1 cellular context compared by ENCODE assay signal in the genomic region with DNA sequence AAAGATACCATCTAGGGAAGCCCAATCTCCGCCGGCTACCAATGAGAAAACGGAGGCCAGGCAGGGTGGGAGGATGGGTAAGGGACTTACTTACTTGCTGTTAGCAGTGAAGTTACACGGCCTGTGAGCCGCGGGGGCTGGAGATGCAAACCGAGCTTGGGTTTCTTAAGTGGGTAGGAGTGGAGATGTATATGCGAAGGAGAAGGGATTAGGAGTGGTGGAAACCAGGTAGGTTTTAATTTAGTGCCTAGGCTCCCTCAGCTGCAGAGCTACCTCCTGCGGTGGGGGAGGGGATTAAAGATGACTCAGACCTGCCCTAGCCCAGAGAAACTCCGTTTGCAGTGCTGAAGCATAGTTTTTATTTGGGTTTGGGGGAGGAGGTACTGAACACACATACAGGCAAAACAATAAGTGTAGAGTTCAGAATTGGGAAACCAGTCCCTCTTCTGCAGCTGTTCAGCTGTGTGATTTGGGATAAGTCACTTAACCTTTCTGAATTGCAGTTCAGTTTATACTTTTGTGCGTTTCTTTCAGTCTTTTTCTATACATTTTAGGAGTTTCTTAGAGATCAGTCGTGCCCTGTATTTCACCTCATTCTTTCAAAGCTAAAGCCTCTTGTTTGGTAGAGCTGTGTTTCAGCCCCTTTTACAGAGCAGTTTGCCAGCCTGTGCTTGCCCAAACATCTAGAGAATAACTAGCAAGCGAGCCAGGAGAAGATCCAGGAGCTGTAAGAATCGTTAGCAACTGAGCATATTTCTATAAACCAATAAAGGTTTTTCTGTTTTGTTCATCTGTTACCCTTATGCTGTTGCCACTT.
TF ChIP-seq lines count a peak whose summit lies in the region.

No MANE protein-coding gene starts in this region.

TF ChIP-seq in K562, 482 proteins besides CTCF, POLR2A, EP300 and RAD21 (continued from another document and continues in another):
- TF ChIP-seq, protein P1, sequence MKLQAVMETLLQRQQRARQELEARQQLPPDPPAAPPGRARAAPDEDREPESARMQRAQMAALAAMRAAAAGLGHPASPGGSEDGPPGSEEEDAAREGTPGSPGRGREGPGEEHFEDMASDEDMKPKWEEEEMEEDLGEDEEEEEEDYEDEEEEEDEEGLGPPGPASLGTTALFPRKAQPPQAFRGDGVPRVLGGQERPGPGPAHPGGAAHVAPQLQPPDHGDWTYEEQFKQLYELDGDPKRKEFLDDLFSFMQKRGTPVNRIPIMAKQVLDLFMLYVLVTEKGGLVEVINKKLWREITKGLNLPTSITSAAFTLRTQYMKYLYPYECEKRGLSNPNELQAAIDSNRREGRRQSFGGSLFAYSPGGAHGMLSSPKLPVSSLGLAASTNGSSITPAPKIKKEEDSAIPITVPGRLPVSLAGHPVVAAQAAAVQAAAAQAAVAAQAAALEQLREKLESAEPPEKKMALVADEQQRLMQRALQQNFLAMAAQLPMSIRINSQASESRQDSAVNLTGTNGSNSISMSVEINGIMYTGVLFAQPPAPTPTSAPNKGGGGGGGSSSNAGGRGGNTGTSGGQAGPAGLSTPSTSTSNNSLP (IDR thresholded peaks at IDR 0.05; ENCODE audit: borderline replicate concordance, low read depth, low read length) = no peak
- TF ChIP-seq ZFP30 (CRISPR knock-in tag; IDR thresholded peaks at IDR 0.05; ENCODE audit: borderline replicate concordance) (no peak), C11orf30 (IDR thresholded peaks at IDR 0.05; ENCODE audit: low read depth) (peak; percentile 60), SMARCC2 (IDR thresholded peaks at IDR 0.05; ENCODE audit: low read depth) (0 out of 2 replicates have a peak, but pooled peaks have one; percentile 24), CBFA2T3 (IDR thresholded peaks at IDR 0.05) (peak; percentile 34), NFYB (IDR thresholded peaks at IDR 0.05; ENCODE audit: extremely low read depth, insufficient read length) (peak; percentile 29), ZBTB17 (CRISPR knock-in tag; IDR thresholded peaks at IDR 0.05) (no peak), PTTG1 (tag; IDR thresholded peaks at IDR 0.05; ENCODE audit: low read depth) (no peak), CBX1 (IDR thresholded peaks at IDR 0.05; ENCODE audit: low read depth) (no peak), POLR2H (tag; IDR thresholded peaks at IDR 0.05; ENCODE audit: low read depth) (no peak), CHD1 (IDR thresholded peaks at IDR 0.05; ENCODE audit: low read length) (no peak), TRIM24 (IDR thresholded peaks at IDR 0.05) (peak; percentile 53 to 55; a peak in 3 of 4 replicates), RBM14 (IDR thresholded peaks at IDR 0.05; ENCODE audit: borderline replicate concordance, insufficient read depth, low read depth, low read length) (no peak), SNRNP70 (optimal IDR thresholded peaks at IDR 0.05; ENCODE audit: low read depth, low read length) (no peak), SRSF1 (IDR thresholded peaks at IDR 0.05; ENCODE audit: low read depth, low read length) (no peak), ZBTB7A (IDR thresholded peaks at IDR 0.05; ENCODE audit: borderline replicate concordance, control insufficient read depth, low read depth, low read length) (no peak)
- TF ChIP-seq, protein P2, sequence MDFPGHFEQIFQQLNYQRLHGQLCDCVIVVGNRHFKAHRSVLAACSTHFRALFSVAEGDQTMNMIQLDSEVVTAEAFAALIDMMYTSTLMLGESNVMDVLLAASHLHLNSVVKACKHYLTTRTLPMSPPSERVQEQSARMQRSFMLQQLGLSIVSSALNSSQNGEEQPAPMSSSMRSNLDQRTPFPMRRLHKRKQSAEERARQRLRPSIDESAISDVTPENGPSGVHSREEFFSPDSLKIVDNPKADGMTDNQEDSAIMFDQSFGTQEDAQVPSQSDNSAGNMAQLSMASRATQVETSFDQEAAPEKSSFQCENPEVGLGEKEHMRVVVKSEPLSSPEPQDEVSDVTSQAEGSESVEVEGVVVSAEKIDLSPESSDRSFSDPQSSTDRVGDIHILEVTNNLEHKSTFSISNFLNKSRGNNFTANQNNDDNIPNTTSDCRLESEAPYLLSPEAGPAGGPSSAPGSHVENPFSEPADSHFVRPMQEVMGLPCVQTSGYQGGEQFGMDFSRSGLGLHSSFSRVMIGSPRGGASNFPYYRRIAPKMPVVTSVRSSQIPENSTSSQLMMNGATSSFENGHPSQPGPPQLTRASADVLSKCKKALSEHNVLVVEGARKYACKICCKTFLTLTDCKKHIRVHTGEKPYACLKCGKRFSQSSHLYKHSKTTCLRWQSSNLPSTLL (IDR thresholded peaks at IDR 0.05) = no peak
- TF ChIP-seq, protein P3, sequence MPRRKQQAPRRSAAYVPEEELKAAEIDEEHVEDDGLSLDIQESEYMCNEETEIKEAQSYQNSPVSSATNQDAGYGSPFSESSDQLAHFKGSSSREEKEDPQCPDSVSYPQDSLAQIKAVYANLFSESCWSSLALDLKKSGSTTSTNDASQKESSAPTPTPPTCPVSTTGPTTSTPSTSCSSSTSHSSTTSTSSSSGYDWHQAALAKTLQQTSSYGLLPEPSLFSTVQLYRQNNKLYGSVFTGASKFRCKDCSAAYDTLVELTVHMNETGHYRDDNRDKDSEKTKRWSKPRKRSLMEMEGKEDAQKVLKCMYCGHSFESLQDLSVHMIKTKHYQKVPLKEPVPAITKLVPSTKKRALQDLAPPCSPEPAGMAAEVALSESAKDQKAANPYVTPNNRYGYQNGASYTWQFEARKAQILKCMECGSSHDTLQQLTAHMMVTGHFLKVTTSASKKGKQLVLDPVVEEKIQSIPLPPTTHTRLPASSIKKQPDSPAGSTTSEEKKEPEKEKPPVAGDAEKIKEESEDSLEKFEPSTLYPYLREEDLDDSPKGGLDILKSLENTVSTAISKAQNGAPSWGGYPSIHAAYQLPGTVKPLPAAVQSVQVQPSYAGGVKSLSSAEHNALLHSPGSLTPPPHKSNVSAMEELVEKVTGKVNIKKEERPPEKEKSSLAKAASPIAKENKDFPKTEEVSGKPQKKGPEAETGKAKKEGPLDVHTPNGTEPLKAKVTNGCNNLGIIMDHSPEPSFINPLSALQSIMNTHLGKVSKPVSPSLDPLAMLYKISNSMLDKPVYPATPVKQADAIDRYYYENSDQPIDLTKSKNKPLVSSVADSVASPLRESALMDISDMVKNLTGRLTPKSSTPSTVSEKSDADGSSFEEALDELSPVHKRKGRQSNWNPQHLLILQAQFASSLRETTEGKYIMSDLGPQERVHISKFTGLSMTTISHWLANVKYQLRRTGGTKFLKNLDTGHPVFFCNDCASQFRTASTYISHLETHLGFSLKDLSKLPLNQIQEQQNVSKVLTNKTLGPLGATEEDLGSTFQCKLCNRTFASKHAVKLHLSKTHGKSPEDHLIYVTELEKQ (CRISPR knock-in tag; IDR thresholded peaks at IDR 0.05) = no peak
- TF ChIP-seq, protein P4, sequence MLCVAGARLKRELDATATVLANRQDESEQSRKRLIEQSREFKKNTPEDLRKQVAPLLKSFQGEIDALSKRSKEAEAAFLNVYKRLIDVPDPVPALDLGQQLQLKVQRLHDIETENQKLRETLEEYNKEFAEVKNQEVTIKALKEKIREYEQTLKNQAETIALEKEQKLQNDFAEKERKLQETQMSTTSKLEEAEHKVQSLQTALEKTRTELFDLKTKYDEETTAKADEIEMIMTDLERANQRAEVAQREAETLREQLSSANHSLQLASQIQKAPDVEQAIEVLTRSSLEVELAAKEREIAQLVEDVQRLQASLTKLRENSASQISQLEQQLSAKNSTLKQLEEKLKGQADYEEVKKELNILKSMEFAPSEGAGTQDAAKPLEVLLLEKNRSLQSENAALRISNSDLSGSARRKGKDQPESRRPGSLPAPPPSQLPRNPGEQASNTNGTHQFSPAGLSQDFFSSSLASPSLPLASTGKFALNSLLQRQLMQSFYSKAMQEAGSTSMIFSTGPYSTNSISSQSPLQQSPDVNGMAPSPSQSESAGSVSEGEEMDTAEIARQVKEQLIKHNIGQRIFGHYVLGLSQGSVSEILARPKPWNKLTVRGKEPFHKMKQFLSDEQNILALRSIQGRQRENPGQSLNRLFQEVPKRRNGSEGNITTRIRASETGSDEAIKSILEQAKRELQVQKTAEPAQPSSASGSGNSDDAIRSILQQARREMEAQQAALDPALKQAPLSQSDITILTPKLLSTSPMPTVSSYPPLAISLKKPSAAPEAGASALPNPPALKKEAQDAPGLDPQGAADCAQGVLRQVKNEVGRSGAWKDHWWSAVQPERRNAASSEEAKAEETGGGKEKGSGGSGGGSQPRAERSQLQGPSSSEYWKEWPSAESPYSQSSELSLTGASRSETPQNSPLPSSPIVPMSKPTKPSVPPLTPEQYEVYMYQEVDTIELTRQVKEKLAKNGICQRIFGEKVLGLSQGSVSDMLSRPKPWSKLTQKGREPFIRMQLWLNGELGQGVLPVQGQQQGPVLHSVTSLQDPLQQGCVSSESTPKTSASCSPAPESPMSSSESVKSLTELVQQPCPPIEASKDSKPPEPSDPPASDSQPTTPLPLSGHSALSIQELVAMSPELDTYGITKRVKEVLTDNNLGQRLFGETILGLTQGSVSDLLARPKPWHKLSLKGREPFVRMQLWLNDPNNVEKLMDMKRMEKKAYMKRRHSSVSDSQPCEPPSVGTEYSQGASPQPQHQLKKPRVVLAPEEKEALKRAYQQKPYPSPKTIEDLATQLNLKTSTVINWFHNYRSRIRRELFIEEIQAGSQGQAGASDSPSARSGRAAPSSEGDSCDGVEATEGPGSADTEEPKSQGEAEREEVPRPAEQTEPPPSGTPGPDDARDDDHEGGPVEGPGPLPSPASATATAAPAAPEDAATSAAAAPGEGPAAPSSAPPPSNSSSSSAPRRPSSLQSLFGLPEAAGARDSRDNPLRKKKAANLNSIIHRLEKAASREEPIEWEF (CRISPR knock-in tag; IDR thresholded peaks at IDR 0.05) = no peak
- TF ChIP-seq, protein P5, sequence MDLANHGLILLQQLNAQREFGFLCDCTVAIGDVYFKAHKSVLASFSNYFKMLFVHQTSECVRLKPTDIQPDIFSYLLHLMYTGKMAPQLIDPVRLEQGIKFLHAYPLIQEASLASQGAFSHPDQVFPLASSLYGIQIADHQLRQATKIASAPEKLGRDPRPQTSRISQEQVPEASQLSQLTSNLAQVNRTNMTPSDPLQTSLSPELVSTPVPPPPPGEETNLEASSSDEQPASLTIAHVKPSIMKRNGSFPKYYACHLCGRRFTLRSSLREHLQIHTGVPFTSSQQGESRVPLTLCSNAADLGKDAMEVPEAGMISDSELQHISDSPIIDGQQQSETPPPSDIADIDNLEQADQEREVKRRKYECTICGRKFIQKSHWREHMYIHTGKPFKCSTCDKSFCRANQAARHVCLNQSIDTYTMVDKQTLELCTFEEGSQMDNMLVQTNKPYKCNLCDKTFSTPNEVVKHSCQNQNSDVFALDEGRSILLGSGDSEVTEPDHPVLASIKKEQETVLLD (IDR thresholded peaks at IDR 0.05) = no peak
- TF ChIP-seq, protein P6, sequence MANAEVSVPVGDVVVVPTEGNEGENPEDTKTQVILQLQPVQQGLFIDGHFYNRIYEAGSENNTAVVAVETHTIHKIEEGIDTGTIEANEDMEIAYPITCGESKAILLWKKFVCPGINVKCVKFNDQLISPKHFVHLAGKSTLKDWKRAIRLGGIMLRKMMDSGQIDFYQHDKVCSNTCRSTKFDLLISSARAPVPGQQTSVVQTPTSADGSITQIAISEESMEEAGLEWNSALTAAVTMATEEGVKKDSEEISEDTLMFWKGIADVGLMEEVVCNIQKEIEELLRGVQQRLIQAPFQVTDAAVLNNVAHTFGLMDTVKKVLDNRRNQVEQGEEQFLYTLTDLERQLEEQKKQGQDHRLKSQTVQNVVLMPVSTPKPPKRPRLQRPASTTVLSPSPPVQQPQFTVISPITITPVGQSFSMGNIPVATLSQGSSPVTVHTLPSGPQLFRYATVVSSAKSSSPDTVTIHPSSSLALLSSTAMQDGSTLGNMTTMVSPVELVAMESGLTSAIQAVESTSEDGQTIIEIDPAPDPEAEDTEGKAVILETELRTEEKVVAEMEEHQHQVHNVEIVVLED (CRISPR knock-in tag; IDR thresholded peaks at IDR 0.05) = no peak
- TF ChIP-seq, protein P7, sequence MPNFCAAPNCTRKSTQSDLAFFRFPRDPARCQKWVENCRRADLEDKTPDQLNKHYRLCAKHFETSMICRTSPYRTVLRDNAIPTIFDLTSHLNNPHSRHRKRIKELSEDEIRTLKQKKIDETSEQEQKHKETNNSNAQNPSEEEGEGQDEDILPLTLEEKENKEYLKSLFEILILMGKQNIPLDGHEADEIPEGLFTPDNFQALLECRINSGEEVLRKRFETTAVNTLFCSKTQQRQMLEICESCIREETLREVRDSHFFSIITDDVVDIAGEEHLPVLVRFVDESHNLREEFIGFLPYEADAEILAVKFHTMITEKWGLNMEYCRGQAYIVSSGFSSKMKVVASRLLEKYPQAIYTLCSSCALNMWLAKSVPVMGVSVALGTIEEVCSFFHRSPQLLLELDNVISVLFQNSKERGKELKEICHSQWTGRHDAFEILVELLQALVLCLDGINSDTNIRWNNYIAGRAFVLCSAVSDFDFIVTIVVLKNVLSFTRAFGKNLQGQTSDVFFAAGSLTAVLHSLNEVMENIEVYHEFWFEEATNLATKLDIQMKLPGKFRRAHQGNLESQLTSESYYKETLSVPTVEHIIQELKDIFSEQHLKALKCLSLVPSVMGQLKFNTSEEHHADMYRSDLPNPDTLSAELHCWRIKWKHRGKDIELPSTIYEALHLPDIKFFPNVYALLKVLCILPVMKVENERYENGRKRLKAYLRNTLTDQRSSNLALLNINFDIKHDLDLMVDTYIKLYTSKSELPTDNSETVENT (CRISPR knock-in tag; IDR thresholded peaks at IDR 0.05) = no peak
- TF ChIP-seq, protein P8, sequence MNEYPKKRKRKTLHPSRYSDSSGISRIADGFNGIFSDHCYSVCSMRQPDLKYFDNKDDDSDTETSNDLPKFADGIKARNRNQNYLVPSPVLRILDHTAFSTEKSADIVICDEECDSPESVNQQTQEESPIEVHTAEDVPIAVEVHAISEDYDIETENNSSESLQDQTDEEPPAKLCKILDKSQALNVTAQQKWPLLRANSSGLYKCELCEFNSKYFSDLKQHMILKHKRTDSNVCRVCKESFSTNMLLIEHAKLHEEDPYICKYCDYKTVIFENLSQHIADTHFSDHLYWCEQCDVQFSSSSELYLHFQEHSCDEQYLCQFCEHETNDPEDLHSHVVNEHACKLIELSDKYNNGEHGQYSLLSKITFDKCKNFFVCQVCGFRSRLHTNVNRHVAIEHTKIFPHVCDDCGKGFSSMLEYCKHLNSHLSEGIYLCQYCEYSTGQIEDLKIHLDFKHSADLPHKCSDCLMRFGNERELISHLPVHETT (CRISPR knock-in tag; conservative IDR thresholded peaks at IDR 0.05 in 1 of 2, IDR thresholded peaks at IDR 0.05 in 1 of 2) = peak in 1 of 2 experiments; percentile 34; a peak in 2 of 4 replicates
- TF ChIP-seq, protein P9, sequence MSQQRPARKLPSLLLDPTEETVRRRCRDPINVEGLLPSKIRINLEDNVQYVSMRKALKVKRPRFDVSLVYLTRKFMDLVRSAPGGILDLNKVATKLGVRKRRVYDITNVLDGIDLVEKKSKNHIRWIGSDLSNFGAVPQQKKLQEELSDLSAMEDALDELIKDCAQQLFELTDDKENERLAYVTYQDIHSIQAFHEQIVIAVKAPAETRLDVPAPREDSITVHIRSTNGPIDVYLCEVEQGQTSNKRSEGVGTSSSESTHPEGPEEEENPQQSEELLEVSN (IDR thresholded peaks at IDR 0.05; ENCODE audit: borderline replicate concordance in 1 of 2, extremely low read depth in 1 of 2, insufficient read depth in 1 of 2, insufficient read length in 1 of 2, low read depth in 1 of 2, low read length in 1 of 2, poor library complexity in 1 of 2, severe bottlenecking in 1 of 2) = no peak
